In genomic region chr2:85577386-85578242, GRCh38 we compare ENCODE assay signal across 1 cellular context.
TF ChIP-seq lines count a peak whose summit lies in the region.

TSS of gene VAMP8 (plus strand) at chr2:85577586. CDS start at chr2:85577647, 61 bp downstream.

TF ChIP-seq in HEK293, 187 proteins besides CTCF, POLR2A, EP300 and RAD21 (continued from another document):
- TF ChIP-seq, protein P1, sequence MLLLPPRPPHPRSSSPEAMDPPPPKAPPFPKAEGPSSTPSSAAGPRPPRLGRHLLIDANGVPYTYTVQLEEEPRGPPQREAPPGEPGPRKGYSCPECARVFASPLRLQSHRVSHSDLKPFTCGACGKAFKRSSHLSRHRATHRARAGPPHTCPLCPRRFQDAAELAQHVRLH (tag by site-specific recombination; IDR thresholded peaks at IDR 0.05), result no peak
- no peak for TF ChIP-seq KLF17 (tag by site-specific recombination; IDR thresholded peaks at IDR 0.05)
- TF ChIP-seq ZNF37A (tag by site-specific recombination; IDR thresholded peaks at IDR 0.05), result no peak
- no peak for TF ChIP-seq GFI1B (tag by site-specific recombination; IDR thresholded peaks at IDR 0.05)
- TF ChIP-seq ZFP3 (tag by site-specific recombination; IDR thresholded peaks at IDR 0.05; ENCODE audit: low read depth), result no peak
- TF ChIP-seq ZBTB17 (tag by site-specific recombination; IDR thresholded peaks at IDR 0.05), result peak; percentile 25; the same call in 1 of the 2 replicates
- TF ChIP-seq ZEB2 (tag by site-specific recombination; IDR thresholded peaks at IDR 0.05), result no peak
- TF ChIP-seq ZNF138 (tag by site-specific recombination; IDR thresholded peaks at IDR 0.05; ENCODE audit: borderline replicate concordance), result no peak
- peak; percentile 47 for TF ChIP-seq ZFHX2 (tag by site-specific recombination; conservative IDR thresholded peaks at IDR 0.05)
- TF ChIP-seq KLF9 (tag by site-specific recombination; IDR thresholded peaks at IDR 0.05; ENCODE audit: low read depth), result peak; percentile 28; the same call in 1 of the 2 replicates
- TF ChIP-seq ZNF146 (tag by site-specific recombination; IDR thresholded peaks at IDR 0.05), result no peak
- TF ChIP-seq, protein P2, sequence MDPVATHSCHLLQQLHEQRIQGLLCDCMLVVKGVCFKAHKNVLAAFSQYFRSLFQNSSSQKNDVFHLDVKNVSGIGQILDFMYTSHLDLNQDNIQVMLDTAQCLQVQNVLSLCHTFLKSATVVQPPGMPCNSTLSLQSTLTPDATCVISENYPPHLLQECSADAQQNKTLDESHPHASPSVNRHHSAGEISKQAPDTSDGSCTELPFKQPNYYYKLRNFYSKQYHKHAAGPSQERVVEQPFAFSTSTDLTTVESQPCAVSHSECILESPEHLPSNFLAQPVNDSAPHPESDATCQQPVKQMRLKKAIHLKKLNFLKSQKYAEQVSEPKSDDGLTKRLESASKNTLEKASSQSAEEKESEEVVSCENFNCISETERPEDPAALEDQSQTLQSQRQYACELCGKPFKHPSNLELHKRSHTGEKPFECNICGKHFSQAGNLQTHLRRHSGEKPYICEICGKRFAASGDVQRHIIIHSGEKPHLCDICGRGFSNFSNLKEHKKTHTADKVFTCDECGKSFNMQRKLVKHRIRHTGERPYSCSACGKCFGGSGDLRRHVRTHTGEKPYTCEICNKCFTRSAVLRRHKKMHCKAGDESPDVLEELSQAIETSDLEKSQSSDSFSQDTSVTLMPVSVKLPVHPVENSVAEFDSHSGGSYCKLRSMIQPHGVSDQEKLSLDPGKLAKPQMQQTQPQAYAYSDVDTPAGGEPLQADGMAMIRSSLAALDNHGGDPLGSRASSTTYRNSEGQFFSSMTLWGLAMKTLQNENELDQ (tag by site-specific recombination; IDR thresholded peaks at IDR 0.05; ENCODE audit: low read depth), result no peak
- no peak for TF ChIP-seq ZNF19 (tag by site-specific recombination; IDR thresholded peaks at IDR 0.05; ENCODE audit: low read depth)
- TF ChIP-seq ZNF341 (tag by site-specific recombination; IDR thresholded peaks at IDR 0.05; ENCODE audit: low read depth), result peak; percentile 53
- no peak for TF ChIP-seq ZNF404 (tag by site-specific recombination; IDR thresholded peaks at IDR 0.05)
- TF ChIP-seq, protein P3, sequence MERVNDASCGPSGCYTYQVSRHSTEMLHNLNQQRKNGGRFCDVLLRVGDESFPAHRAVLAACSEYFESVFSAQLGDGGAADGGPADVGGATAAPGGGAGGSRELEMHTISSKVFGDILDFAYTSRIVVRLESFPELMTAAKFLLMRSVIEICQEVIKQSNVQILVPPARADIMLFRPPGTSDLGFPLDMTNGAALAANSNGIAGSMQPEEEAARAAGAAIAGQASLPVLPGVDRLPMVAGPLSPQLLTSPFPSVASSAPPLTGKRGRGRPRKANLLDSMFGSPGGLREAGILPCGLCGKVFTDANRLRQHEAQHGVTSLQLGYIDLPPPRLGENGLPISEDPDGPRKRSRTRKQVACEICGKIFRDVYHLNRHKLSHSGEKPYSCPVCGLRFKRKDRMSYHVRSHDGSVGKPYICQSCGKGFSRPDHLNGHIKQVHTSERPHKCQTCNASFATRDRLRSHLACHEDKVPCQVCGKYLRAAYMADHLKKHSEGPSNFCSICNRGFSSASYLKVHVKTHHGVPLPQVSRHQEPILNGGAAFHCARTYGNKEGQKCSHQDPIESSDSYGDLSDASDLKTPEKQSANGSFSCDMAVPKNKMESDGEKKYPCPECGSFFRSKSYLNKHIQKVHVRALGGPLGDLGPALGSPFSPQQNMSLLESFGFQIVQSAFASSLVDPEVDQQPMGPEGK (tag by site-specific recombination; IDR thresholded peaks at IDR 0.05), result peak; percentile 42
- peak; percentile 50; the same call in 1 of the 2 replicates for TF ChIP-seq SP3 (tag by site-specific recombination; IDR thresholded peaks at IDR 0.05)
- TF ChIP-seq ZNF274 (IDR thresholded peaks at IDR 0.05; ENCODE audit: low read length), result no peak
- no peak for TF ChIP-seq ZNF274 (tag by site-specific recombination; IDR thresholded peaks at IDR 0.05; ENCODE audit: borderline replicate concordance)
- TF ChIP-seq ZNF10 (tag by site-specific recombination; IDR thresholded peaks at IDR 0.05), result no peak
- no peak for TF ChIP-seq BCL11B (tag by site-specific recombination; IDR thresholded peaks at IDR 0.05; ENCODE audit: low read depth)
- 0 out of 2 replicates have a peak, but pooled peaks have one; percentile 15 for TF ChIP-seq SP7 (tag by site-specific recombination; IDR thresholded peaks at IDR 0.05)
- TF ChIP-seq ZNF223 (tag by site-specific recombination; IDR thresholded peaks at IDR 0.05), result no peak
- TF ChIP-seq ZNF350 (tag by site-specific recombination; IDR thresholded peaks at IDR 0.05), result no peak
- no peak for TF ChIP-seq OVOL3 (tag by site-specific recombination; IDR thresholded peaks at IDR 0.05)
- peak; percentile 15; the same call in 1 of the 2 replicates for TF ChIP-seq GLIS1 (tag by site-specific recombination; IDR thresholded peaks at IDR 0.05)
- no peak; the same call in 1 of the 2 replicates for TF ChIP-seq ZNF501 (tag by site-specific recombination; IDR thresholded peaks at IDR 0.05)
TF ChIP-seq in HEK293: peak in this region for 14.
